20 cellular contexts compared by ENCODE assay signal in the genomic region with DNA sequence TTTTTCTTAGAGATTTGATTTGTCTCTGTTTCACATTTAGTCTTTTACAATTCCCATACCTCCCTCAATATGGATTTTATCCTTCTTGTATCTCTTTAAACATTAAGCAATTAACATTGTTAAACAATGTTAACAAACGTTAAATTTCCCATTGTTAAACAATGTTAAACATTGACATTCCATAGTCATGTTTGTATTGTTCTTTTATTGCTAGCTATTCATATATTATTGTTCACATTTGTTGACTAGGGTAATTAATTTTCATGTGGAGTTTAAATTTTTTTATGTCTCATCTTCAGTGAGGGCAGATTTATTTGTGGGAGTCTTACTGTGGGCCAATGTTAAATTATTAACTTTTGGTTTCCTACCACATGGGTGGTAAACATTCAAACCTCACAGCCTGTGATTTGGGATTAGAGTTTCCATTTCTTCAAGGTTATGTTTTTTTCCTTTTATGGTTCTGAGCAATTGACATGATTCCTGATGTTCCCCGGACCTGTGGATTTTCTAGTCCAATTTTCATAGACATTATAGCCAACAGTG.
"Had no signal": no experiment of that assay in that cellular context is flagged by ENCODE, and none has a peak within 500 bp of the region (broad histone marks: within the 10 kb centered on the region; RNA-seq: fewer than 3 reads in every experiment).

No MANE protein-coding gene starts in this region.

- ATAC-seq: gastrocnemius medialis, heart right ventricle, left cardiac atrium, lower lobe of right lung, natural killer cell, right cardiac atrium had no signal

- H3K4me1 Mint-ChIP-seq: memory B cell, mesothelial cell of epicardium, natural killer cell, neural crest cell had no signal

- H3K4me3 Mint-ChIP-seq: memory B cell, mesothelial cell of epicardium, natural killer cell, neural crest cell had no signal

- H3K27ac ChIP-seq: epithelial cell of prostate, esophagus muscularis mucosa, gastrocnemius medialis, heart right ventricle, left ventricle myocardium inferior, lower lobe of right lung had no signal

- DNase-seq: effector memory CD4-positive, alpha-beta T cell; gastrocnemius medialis; heart right ventricle; hypothalamus; left cardiac atrium; left ventricle myocardium inferior; lower lobe of right lung; natural killer cell; posterior cingulate gyrus; right cardiac atrium; small intestine; stimulated activated CD4-positive, alpha-beta T cell treated with anti-CD3 and anti-CD28 coated beads, Interleukin-12 subunit alpha, Interleukin-12 subunit beta, amount 100 ng/mL, for 4 hours; stimulated activated naive CD4-positive, alpha-beta T cell treated with Interleukin-2 at 50 U/mL for 16 hours; trophoblast cell had no signal

- H3K27me3 Mint-ChIP-seq: memory B cell had no signal

- H3K27me3 ChIP-seq: esophagus muscularis mucosa, gastrocnemius medialis, heart right ventricle had no signal

- H3K9me3 ChIP-seq: esophagus muscularis mucosa, gastrocnemius medialis, lower lobe of right lung had no signal

- H3K27ac Mint-ChIP-seq: memory B cell, mesothelial cell of epicardium, natural killer cell had no signal

- H3K36me3 ChIP-seq: esophagus muscularis mucosa, gastrocnemius medialis, heart right ventricle, left ventricle myocardium inferior, lower lobe of right lung had no signal

- FAIRE-seq: islet of Langerhans, small intestine had no signal

- H3K36me3 Mint-ChIP-seq: memory B cell, mesothelial cell of epicardium, natural killer cell had no signal

- H3K4me1 ChIP-seq: esophagus muscularis mucosa, gastrocnemius medialis, heart right ventricle, left ventricle myocardium inferior, lower lobe of right lung had no signal

- H3K4me3 ChIP-seq: esophagus muscularis mucosa, gastrocnemius medialis, heart right ventricle, left ventricle myocardium inferior, lower lobe of right lung had no signal
